ENCODE assay signal across 9 cellular contexts in the genomic region with DNA sequence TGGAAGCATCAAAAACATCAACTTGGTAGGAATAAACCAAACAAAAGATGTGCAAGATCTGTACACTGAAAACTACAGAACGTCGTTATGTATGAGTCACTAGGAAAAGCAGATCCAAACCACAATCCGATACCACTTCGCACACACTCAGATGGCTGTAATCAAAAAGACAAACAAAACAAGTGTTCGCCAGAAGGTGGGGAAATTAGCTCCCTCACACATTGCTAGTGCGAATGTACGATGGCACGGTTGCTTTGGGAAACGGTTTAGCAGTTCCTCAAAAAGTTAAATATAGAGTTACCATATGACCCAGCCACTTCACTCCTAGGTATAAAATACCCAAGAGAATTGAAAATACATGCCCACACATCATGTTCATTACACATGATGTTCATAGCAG. TPM values are rescaled to one million over a fixed set of nuclear protein-coding genes. Genes with fewer than 3 reads are reported as not detected.
A peak's percentile ranks its signal among the peaks of the same experiment; 100 is the strongest.
DNase-seq lines count a peak whose midpoint lies in the region; ATAC-seq and TF ChIP-seq lines count a peak whose summit lies in the region.
"Had no signal": no experiment of that assay in that cellular context is flagged by ENCODE, and none has a peak within 500 bp of the region (broad histone marks: within the 10 kb centered on the region; RNA-seq: fewer than 3 reads in every experiment).

No MANE protein-coding gene starts in this region.

- POLR2A ChIA-PET in HEK293T (lab: Yijun Ruan, JAX), result interaction anchor here (0.9 kb wide), 1 partner anchor 28 kb away, joined by 3 read pairs; no protein-coding TSS in a partner anchor

- no peaks in the 10 kb centered on the region for H3K27me3 ChIP-seq in BLaER1
- H3K27me3 ChIP-seq in SJCRH30, result no peaks in the 10 kb centered on the region

- ATAC-seq in esophagus mucosa (no peak), HG03342 (IDR thresholded peaks at IDR 0.05; ENCODE audit: unreplicated experiment) (no peak)

- no peak overlapping the region for H3K9ac ChIP-seq in BLaER1

- no peaks in the 10 kb centered on the region for H4K20me1 ChIP-seq in BLaER1

- peak overlapping the region; percentile 58 for H3K4me2 ChIP-seq in BLaER1

- TF ChIP-seq CTCF in HFFc6 (IDR thresholded peaks at IDR 0.05) (no peak), foreskin fibroblast (IDR thresholded peaks at IDR 0.05; ENCODE audit: low read depth, low read length) (no peak), GM10266 (IDR thresholded peaks at IDR 0.05; ENCODE audit: control insufficient read depth, insufficient read depth, low read depth, missing control alignments) (no peak)

- H3K4me3 ChIP-seq in BLaER1 (no peak overlapping the region), SJCRH30 (no peak overlapping the region), foreskin fibroblast (ENCODE audit: low read depth in 1 of 2, low read length in 2 of 2) (no peak overlapping the region)

- H3K27ac Mint-ChIP-seq in HFFc6, result peak overlapping the region; percentile 39; the same call in 1 of the 2 replicates
- H3K27ac Mint-ChIP-seq: nephron progenitor cell had no signal

- no peaks in the 10 kb centered on the region for H3K9me3 ChIP-seq in BLaER1
- H3K9me3 ChIP-seq in SJCRH30 (replicated peaks), result no peaks in the 10 kb centered on the region

- DNase-seq in HFFc6 (peak; percentile 69), SJCRH30 (peak in 1 of 2 experiments; percentile 45), foreskin fibroblast (peak; percentile 66 to 84), HEK293T (ENCODE audit: extremely low spot score) (no peak), GM10266 (ENCODE audit: extremely low spot score) (no peak)
- DNase-seq: nephron progenitor cell had no signal

- no peaks in the 10 kb centered on the region for H3K36me3 ChIP-seq in BLaER1
- H3K36me3 ChIP-seq in SJCRH30, result no peaks in the 10 kb centered on the region

- no peaks in the 10 kb centered on the region for H3K9me3 Mint-ChIP-seq in HFFc6
- H3K9me3 Mint-ChIP-seq: nephron progenitor cell had no signal

- peaks cover 7% of the 10 kb centered on the region for H3K27me3 Mint-ChIP-seq in HFFc6 (ENCODE audit: insufficient read depth)

- CTCF ChIA-PET in HEK293T (lab: Yijun Ruan, JAX), result no interaction called here

- H3K27ac ChIP-seq in BLaER1 (no peak overlapping the region), SJCRH30 (peak overlapping the region; percentile 30)

- peaks cover 28% of the 10 kb centered on the region for H3K4me1 Mint-ChIP-seq in HFFc6 (ENCODE audit: low read depth)

- H3K4me1 ChIP-seq in BLaER1 (peaks cover 61% of the 10 kb centered on the region), SJCRH30 (peaks cover 23% of the 10 kb centered on the region)

- peak overlapping the region; percentile 50 for H3K4me3 Mint-ChIP-seq in HFFc6
- H3K4me3 Mint-ChIP-seq: nephron progenitor cell had no signal

- H3K36me3 Mint-ChIP-seq in HFFc6 (ENCODE audit: low read depth), result no peaks in the 10 kb centered on the region

TF ChIP-seq in HEK293T, 16 proteins besides CTCF, POLR2A, EP300 and RAD21:
- no peak for TF ChIP-seq PKNOX1 (IDR thresholded peaks at IDR 0.05)
- no peak for TF ChIP-seq BHLHE40 (IDR thresholded peaks at IDR 0.05; ENCODE audit: borderline replicate concordance)
- no peak for TF ChIP-seq HDGF (IDR thresholded peaks at IDR 0.05; ENCODE audit: borderline replicate concordance)
- TF ChIP-seq FOXM1 (IDR thresholded peaks at IDR 0.05; ENCODE audit: borderline replicate concordance), result no peak
- TF ChIP-seq FOXA1 (IDR thresholded peaks at IDR 0.05), result no peak
- no peak for TF ChIP-seq SP1 (IDR thresholded peaks at IDR 0.05)
- TF ChIP-seq L3MBTL2 (conservative IDR thresholded peaks at IDR 0.05), result no peak
- TF ChIP-seq LEF1 (IDR thresholded peaks at IDR 0.05; ENCODE audit: borderline replicate concordance), result no peak
- no peak for TF ChIP-seq FOXK2 (IDR thresholded peaks at IDR 0.05)
- no peak for TF ChIP-seq NFRKB (IDR thresholded peaks at IDR 0.05)
- TF ChIP-seq ELF4 (IDR thresholded peaks at IDR 0.05), result no peak
- no peak for TF ChIP-seq CTBP1 (IDR thresholded peaks at IDR 0.05; ENCODE audit: borderline replicate concordance)
- TF ChIP-seq ARNT (IDR thresholded peaks at IDR 0.05), result no peak
- no peak for TF ChIP-seq ZNF384 (IDR thresholded peaks at IDR 0.05)
- no peak for TF ChIP-seq SUZ12 (IDR thresholded peaks at IDR 0.05)

RNA-seq across cellular contexts. Expression of gene CARD10, which starts 14.8 kb away (rescaled TPM):
- 1 to 10 TPM; 4.4 to 5.6 (median 4.8) TPM for total RNA-seq in HFFc6 (2021; fragmentation: NEBNext Ultra II Directional; extraction: Animal tissue kit (Norgen Biotek cat#: 25700))
- 28.9 and 30.9 TPM in 2 replicates for total RNA-seq in SJCRH30 (2014; rRNA removed; shearing (Covaris generic))
- total RNA-seq in esophagus mucosa, result 10.5 TPM

RNA-seq across cellular contexts. Expression of gene CDC42EP1, which starts 26.3 kb away (rescaled TPM):
- 100 to 1,000 TPM in 3 of 6 experiments, 10 to 100 TPM in 3; 88.3 to 104 (median 97.2) TPM for total RNA-seq in HFFc6 (2021; fragmentation: NEBNext Ultra II Directional; extraction: Animal tissue kit (Norgen Biotek cat#: 25700))
- 11.9 and 12.4 TPM in 2 replicates for total RNA-seq in SJCRH30 (2014; rRNA removed; shearing (Covaris generic))
- total RNA-seq in esophagus mucosa, result 117 TPM

RNA-seq across cellular contexts. Expression of gene LGALS2, which starts 45.9 kb away (rescaled TPM):
- total RNA-seq in HFFc6 (2021; fragmentation: NEBNext Ultra II Directional; extraction: Animal tissue kit (Norgen Biotek cat#: 25700)), result not detected
- total RNA-seq in SJCRH30 (2014; rRNA removed; shearing (Covaris generic)), result not detected in 2 replicates
- not detected for total RNA-seq in esophagus mucosa

RNA-seq across cellular contexts. Expression of gene MFNG, which starts 47.8 kb away (rescaled TPM):
- total RNA-seq in HFFc6 (2021; fragmentation: NEBNext Ultra II Directional; extraction: Animal tissue kit (Norgen Biotek cat#: 25700)), result not detected
- 0.36 and 1.1 TPM in 2 replicates for total RNA-seq in SJCRH30 (2014; rRNA removed; shearing (Covaris generic))
- total RNA-seq in esophagus mucosa, result 4.3 TPM

Comparison
In these comparisons a context has a peak if more than half of its experiments do, and no peak if none do; other contexts are left out.
1. DNase-seq: peak in HFFc6 (single experiment) and foreskin fibroblast (2 of 2); none in HEK293T (single experiment) and GM10266 (single experiment).